8 cellular contexts compared by ENCODE assay signal in the genomic region with DNA sequence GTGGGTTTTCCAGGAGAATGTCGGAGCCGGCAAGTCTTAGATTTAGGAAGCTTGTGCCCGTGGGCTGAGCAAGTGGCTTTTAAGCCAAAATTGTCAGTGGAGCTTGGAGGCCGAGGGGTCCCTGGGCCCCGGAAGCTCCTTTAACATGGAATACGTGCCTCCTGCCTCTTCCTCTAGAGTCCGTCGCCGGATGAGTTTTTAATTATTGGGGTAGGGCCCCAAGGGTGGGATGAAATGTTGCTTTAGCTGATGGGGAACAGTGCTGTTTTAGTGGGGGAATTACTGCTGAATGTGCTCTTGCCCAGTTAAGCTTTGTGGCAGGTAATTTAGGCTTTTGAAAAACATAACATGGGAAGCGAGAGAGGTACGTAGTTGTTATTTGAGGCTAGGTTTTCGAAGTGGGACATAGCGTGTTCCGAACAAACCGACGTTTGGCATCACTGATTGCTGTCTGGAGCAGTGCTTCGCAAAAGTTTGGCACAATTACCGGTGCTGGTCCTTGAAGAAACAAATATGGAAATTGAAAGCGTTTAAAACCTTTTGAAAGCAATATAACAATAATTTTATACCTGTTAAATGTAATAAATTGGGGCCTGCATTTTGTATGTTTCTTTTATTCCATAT. TPM values are rescaled to one million over a fixed set of nuclear protein-coding genes. Genes with fewer than 3 reads are reported as not detected.
DNase-seq lines count a peak whose midpoint lies in the region; ATAC-seq, FAIRE-seq and TF ChIP-seq lines count a peak whose summit lies in the region.

No MANE protein-coding gene starts in this region.

- FAIRE-seq in H54 (lab: Jason Lieb, UNC), result no peak

- no peaks in the 10 kb centered on the region for H3K79me1 ChIP-seq in mesenchymal stem cell (replicated peaks; ENCODE audit: low read length, poor library complexity, severe bottlenecking)

- peak overlapping the region; percentile 98 to 100 for H3K18ac ChIP-seq in mesenchymal stem cell (ENCODE audit: low read depth in 1 of 2, low read length in 2 of 2)

- no peak for TF ChIP-seq CTCF in KMS-11 (conservative IDR thresholded peaks at IDR 0.05; ENCODE audit: low read depth, low read length)
- TF ChIP-seq CTCF in choroid plexus epithelial cell (conservative IDR thresholded peaks at IDR 0.05; ENCODE audit: low read depth, low read length), result no peak
- TF ChIP-seq CTCF in vagina (IDR thresholded peaks at IDR 0.05), result no peak

- H2AFZ ChIP-seq in KMS-11 (ENCODE audit: low read depth), result peak overlapping the region; percentile 61; the same call in 1 of the 2 replicates
- no peak overlapping the region for H2AFZ ChIP-seq in mesenchymal stem cell (ENCODE audit: low read depth, low read length)

- peaks cover 58% of the 10 kb centered on the region for H3K79me2 ChIP-seq in KMS-11 (ENCODE audit: insufficient read depth, low read depth)

- no peak overlapping the region for H2BK15ac ChIP-seq in mesenchymal stem cell (ENCODE audit: low read depth, poor library complexity, severe bottlenecking)

- DNase-seq in choroid plexus epithelial cell (ENCODE audit: low read depth) (peak; percentile 35), mesenchymal stem cell (no peak), vagina (ENCODE audit: extremely low spot score in 2 of 2) (no peak), H54 (ENCODE audit: insufficient read length, low spot score) (no peak), SW 1271 (lab: John Stamatoyannopoulos, UW) (no peak), NCI-H2029 treated with DMSO at 0.1 percent for 48 hours (lab: John Stamatoyannopoulos, UW) (no peak)

- peak overlapping the region; percentile 97 for H4K8ac ChIP-seq in mesenchymal stem cell (ENCODE audit: low read length)

- H3K36me3 ChIP-seq in KMS-11 (ENCODE audit: insufficient read depth) (peaks cover 24% of the 10 kb centered on the region; the same call in 1 of the 2 replicates), mesenchymal stem cell (ENCODE audit: control insufficient read depth in 1 of 2, insufficient read depth in 2 of 2, low read depth in 1 of 2, low read length in 2 of 2) (peaks cover 10 to 47% of the 10 kb centered on the region in 2 experiments), vagina (peaks cover 0 to 27% of the 10 kb centered on the region in 2 donors)

- peak overlapping the region; percentile 98 for H3K4me2 ChIP-seq in KMS-11
- peak overlapping the region; percentile 38 for H3K4me2 ChIP-seq in mesenchymal stem cell (ENCODE audit: low read length, poor library complexity, severe bottlenecking)

- H3K27me3 ChIP-seq in KMS-11 (ENCODE audit: insufficient read depth, low read depth), result no peaks in the 10 kb centered on the region
- H3K27me3 ChIP-seq in mesenchymal stem cell (ENCODE audit: control insufficient read depth in 1 of 2, insufficient read depth in 1 of 2, low read length in 2 of 2), result no peaks in the 10 kb centered on the region
- H3K27me3 ChIP-seq in vagina, result no peaks in the 10 kb centered on the region

- H3K9ac ChIP-seq in KMS-11 (peak overlapping the region; percentile 97), mesenchymal stem cell (ENCODE audit: low read length) (peak overlapping the region; percentile 99)

- H3K9me3 ChIP-seq in mesenchymal stem cell (ENCODE audit: control insufficient read depth, low read length), result no peaks in the 10 kb centered on the region
- H3K9me3 ChIP-seq in vagina, result no peaks in the 10 kb centered on the region

- peak overlapping the region; percentile 88 to 100 for H3K4ac ChIP-seq in mesenchymal stem cell (ENCODE audit: low read depth in 1 of 2, low read length in 2 of 2)

- H4K91ac ChIP-seq in mesenchymal stem cell (ENCODE audit: low read length), result no peak overlapping the region

- H2AK5ac ChIP-seq in mesenchymal stem cell (ENCODE audit: low read length, severe bottlenecking), result peak overlapping the region; percentile 66

- no peak overlapping the region for H2BK12ac ChIP-seq in mesenchymal stem cell (ENCODE audit: low read length in 2 of 2)

- peak overlapping the region; percentile 37 to 99 for H3K14ac ChIP-seq in mesenchymal stem cell (ENCODE audit: low read length in 2 of 2)

- under 1% methylated on average over 17 of the region's 19 CpGs for WGBS in mesenchymal stem cell

- H3K4me3 ChIP-seq in KMS-11 (IDR thresholded peaks at IDR 0.05; ENCODE audit: insufficient read depth, low read depth, low read length) (peak overlapping the region; percentile 68), choroid plexus epithelial cell (ENCODE audit: low read depth, low read length) (peak overlapping the region; percentile 98), mesenchymal stem cell (ENCODE audit: insufficient read depth in 1 of 2, low read depth in 1 of 2, low read length in 2 of 2) (peak overlapping the region; percentile 91 to 96), vagina (peak overlapping the region; percentile 74 to 92)

- H2BK5ac ChIP-seq in mesenchymal stem cell (ENCODE audit: low read depth, low read length, poor library complexity, severe bottlenecking), result peak overlapping the region; percentile 100

- intact Hi-C loops in vagina (cut with DNase I), result no loop called here

- H3K27ac ChIP-seq in KMS-11 (peak overlapping the region; percentile 87), mesenchymal stem cell (ENCODE audit: low read length, poor library complexity, severe bottlenecking) (peak overlapping the region; percentile 89), vagina (peak overlapping the region; percentile 93)

- H2BK120ac ChIP-seq in mesenchymal stem cell (ENCODE audit: low read depth, low read length), result peak overlapping the region; percentile 42

- H3K4me1 ChIP-seq in KMS-11 (ENCODE audit: low read depth, poor library complexity, severe bottlenecking) (peaks cover 43% of the 10 kb centered on the region), mesenchymal stem cell (ENCODE audit: control insufficient read depth, insufficient read depth, low read depth, low read length) (peaks cover 5% of the 10 kb centered on the region), vagina (peaks cover 50% of the 10 kb centered on the region)

- peak; percentile 1 for ATAC-seq in GM18498 (IDR thresholded peaks at IDR 0.05; ENCODE audit: unreplicated experiment)

- H4K20me1 ChIP-seq in KMS-11 (ENCODE audit: insufficient read depth), result peaks cover 32% of the 10 kb centered on the region; the same call in 1 of the 2 replicates

- peak overlapping the region in 1 of 2 experiments; percentile 94 for H3K23ac ChIP-seq in mesenchymal stem cell (ENCODE audit: low read length in 2 of 2)

- no peak for TF ChIP-seq POLR2A in vagina (IDR thresholded peaks at IDR 0.05)
- no peak for TF ChIP-seq POLR2A in H54 (IDR thresholded peaks at IDR 0.05; ENCODE audit: low read depth, low read length)

RNA-seq across cellular contexts. Expression of a gene that starts 0.8 kb away (rescaled TPM):
- 3,583 TPM for polyA plus RNA-seq in mesenchymal stem cell (2013, experiment 1 of 2)
- 3,853 TPM for polyA plus RNA-seq in mesenchymal stem cell (2013, experiment 2 of 2)
- 1,502 TPM for total RNA-seq in vagina

RNA-seq across cellular contexts. Expression of a gene that starts 47.7 kb away (rescaled TPM):
- 31.3 TPM for polyA plus RNA-seq in mesenchymal stem cell (2013, experiment 1 of 2)
- polyA plus RNA-seq in mesenchymal stem cell (2013, experiment 2 of 2), result 30.6 TPM
- 29.7 TPM for total RNA-seq in vagina
